Comparison of ENCODE assay signal across 8 cellular contexts in the genomic region with DNA sequence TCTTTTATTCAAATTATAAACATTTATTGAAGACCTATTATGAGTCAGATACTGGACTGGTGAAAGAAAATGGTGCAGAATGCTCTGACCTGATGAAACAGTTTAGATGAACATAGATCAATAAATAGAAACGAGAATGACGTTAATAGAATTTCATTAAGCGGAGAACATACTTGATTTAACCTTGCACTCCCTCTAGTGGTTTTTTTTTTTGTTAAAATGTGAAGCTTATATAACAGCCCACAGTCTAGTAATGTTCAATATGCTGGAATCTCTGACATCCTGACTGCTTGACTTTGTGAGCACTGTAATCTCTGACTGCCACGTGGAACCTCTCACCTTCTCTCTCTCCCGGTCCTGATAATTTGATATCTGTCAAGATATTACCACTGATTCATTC. TPM values are rescaled to one million over a fixed set of nuclear protein-coding genes. Genes with fewer than 3 reads are reported as not detected.
DNase-seq lines count a peak whose midpoint lies in the region; ATAC-seq and TF ChIP-seq lines count a peak whose summit lies in the region.

No MANE protein-coding gene starts in this region.

- no peak overlapping the region for H3K4ac ChIP-seq in mesendoderm (ENCODE audit: low read depth, low read length)

- peaks cover 31% of the 10 kb centered on the region for H3K36me3 Mint-ChIP-seq in CD4-positive, alpha-beta T cell (ENCODE audit: low read depth)

- H2BK5ac ChIP-seq in mesendoderm (ENCODE audit: low read length), result no peak overlapping the region

- no peaks in the 10 kb centered on the region for H3K9me3 Mint-ChIP-seq in CD4-positive, alpha-beta T cell
- no peaks in the 10 kb centered on the region for H3K9me3 Mint-ChIP-seq in stimulated activated naive CD8-positive, alpha-beta T cell treated with anti-CD3 and anti-CD28 coated beads, Interleukin-15, amount 100 ng/mL, for 72 hours

- no peak overlapping the region for H3K4me2 ChIP-seq in mesendoderm (ENCODE audit: low read length)

- no peak overlapping the region for H3K23ac ChIP-seq in mesendoderm (ENCODE audit: low read length)

- no peak overlapping the region for H2AK5ac ChIP-seq in mesendoderm (ENCODE audit: low read length)

- peak; percentile 26 for TF ChIP-seq CTCF in coronary artery (IDR thresholded peaks at IDR 0.05)
- no peak for TF ChIP-seq CTCF in CD4-positive, alpha-beta T cell (IDR thresholded peaks at IDR 0.05)

- H4K8ac ChIP-seq in mesendoderm (ENCODE audit: low read depth, low read length), result no peak overlapping the region

- H2BK15ac ChIP-seq in mesendoderm (replicated peaks; ENCODE audit: low read depth), result no peak overlapping the region

- H3K36me3 ChIP-seq in mesendoderm (ENCODE audit: control insufficient read depth, insufficient read depth, low read length), result no peaks in the 10 kb centered on the region

- intact Hi-C loops in CD4-positive, alpha-beta T cell (cut with DNase I, micrococcal nuclease), result no loop called here
- intact Hi-C loops in left colon (cut with DNase I, micrococcal nuclease), result no loop called here

- no peaks in the 10 kb centered on the region for H3K9me3 ChIP-seq in CD4-positive, alpha-beta T cell (ENCODE audit: control insufficient read depth, low read length)

- no peak overlapping the region for H3K27ac Mint-ChIP-seq in CD4-positive, alpha-beta T cell
- no peak overlapping the region for H3K27ac Mint-ChIP-seq in stimulated activated naive CD8-positive, alpha-beta T cell treated with anti-CD3 and anti-CD28 coated beads, Interleukin-15, amount 100 ng/mL, for 72 hours

- H3K9ac ChIP-seq in mesendoderm (ENCODE audit: low read length), result no peak overlapping the region

- no peaks in the 10 kb centered on the region for H3K27me3 Mint-ChIP-seq in CD4-positive, alpha-beta T cell
- H3K27me3 Mint-ChIP-seq in stimulated activated naive CD8-positive, alpha-beta T cell treated with anti-CD3 and anti-CD28 coated beads, Interleukin-15, amount 100 ng/mL, for 72 hours, result no peaks in the 10 kb centered on the region

- no peak overlapping the region for H3K4me3 ChIP-seq in coronary artery
- no peak overlapping the region for H3K4me3 ChIP-seq in mesendoderm (ENCODE audit: low read length)

- no peaks in the 10 kb centered on the region for H3K79me1 ChIP-seq in mesendoderm (ENCODE audit: low read length)

- H3K27ac ChIP-seq in coronary artery, result no peak overlapping the region
- no peak overlapping the region for H3K27ac ChIP-seq in mesendoderm (ENCODE audit: low read depth, low read length)
- H3K27ac ChIP-seq in CD4-positive, alpha-beta T cell (ENCODE audit: low read depth, low read length), result no peak overlapping the region

- peak; percentile 55 for DNase-seq in ELR (ENCODE audit: low read depth)
- peak; percentile 33 for DNase-seq in NCI-H2107 treated with DMSO at 0.1 percent for 48 hours (lab: John Stamatoyannopoulos, UW; ENCODE audit: unreplicated experiment)
- DNase-seq in coronary artery (ENCODE audit: low spot score), result no peak
- peak; percentile 5 for DNase-seq in mesendoderm
- no peak for DNase-seq in HuH-7.5 (ENCODE audit: low spot score)
- DNase-seq in CD4-positive, alpha-beta T cell, result no peak
- no peak for DNase-seq in left colon
- DNase-seq in stimulated activated naive CD8-positive, alpha-beta T cell treated with anti-CD3 and anti-CD28 coated beads, Interleukin-15, amount 100 ng/mL, for 72 hours, result no peak

- H3K18ac ChIP-seq in mesendoderm (ENCODE audit: low read length), result no peak overlapping the region

- no peak overlapping the region for H4K5ac ChIP-seq in mesendoderm (ENCODE audit: low read length)

- no peak for ATAC-seq in CD4-positive, alpha-beta T cell (ENCODE audit: poor library complexity)
- no peak for ATAC-seq in left colon
- ATAC-seq in stimulated activated naive CD8-positive, alpha-beta T cell treated with anti-CD3 and anti-CD28 coated beads, Interleukin-15, amount 100 ng/mL, for 72 hours, result no peak

- no peak overlapping the region for H3K4me3 Mint-ChIP-seq in CD4-positive, alpha-beta T cell
- H3K4me3 Mint-ChIP-seq in stimulated activated naive CD8-positive, alpha-beta T cell treated with anti-CD3 and anti-CD28 coated beads, Interleukin-15, amount 100 ng/mL, for 72 hours, result no peak overlapping the region

- no peaks in the 10 kb centered on the region for H3K4me1 ChIP-seq in mesendoderm (ENCODE audit: control insufficient read depth, low read depth, low read length)

- CTCF ChIA-PET in CD4-positive, alpha-beta T cell (lab: Charles Lee), result interaction anchor here (0.7 to 1.3 kb wide), 2 partner anchors 277 to 295 kb away, joined by 3 to 6 read pairs; no protein-coding TSS in a partner anchor

- no peak overlapping the region for H2BK120ac ChIP-seq in mesendoderm (ENCODE audit: low read depth, low read length)

- POLR2A ChIA-PET in CD4-positive, alpha-beta T cell (lab: Charles Lee), result interaction anchor here (0.5 kb wide), 1 partner anchor 292 kb away, joined by 4 read pairs; no protein-coding TSS in a partner anchor

- no peaks in the 10 kb centered on the region for H3K79me2 ChIP-seq in mesendoderm (ENCODE audit: control insufficient read depth, insufficient read depth, low read length)

- no peaks in the 10 kb centered on the region for H3K4me1 Mint-ChIP-seq in CD4-positive, alpha-beta T cell (ENCODE audit: low read depth)
- no peaks in the 10 kb centered on the region for H3K4me1 Mint-ChIP-seq in stimulated activated naive CD8-positive, alpha-beta T cell treated with anti-CD3 and anti-CD28 coated beads, Interleukin-15, amount 100 ng/mL, for 72 hours

- H3K56ac ChIP-seq in mesendoderm (ENCODE audit: low read length), result no peak overlapping the region

- H3K27me3 ChIP-seq in mesendoderm (ENCODE audit: insufficient read depth, low read length, poor library complexity), result no peaks in the 10 kb centered on the region
- no peaks in the 10 kb centered on the region for H3K27me3 ChIP-seq in CD4-positive, alpha-beta T cell (ENCODE audit: control insufficient read depth, insufficient read depth, low read length)

- no CpG with 5 or more reads among the region's 5 CpGs for WGBS in mesendoderm (ENCODE audit: extremely low coverage, insufficient coverage, low lambda C conversion rate)

RNA-seq across cellular contexts. Expression of a gene that starts 32.3 kb away (rescaled TPM):
- polyA plus RNA-seq in mesendoderm (2013, experiment 1 of 2), result 11.7 TPM
- 11.9 TPM for polyA plus RNA-seq in mesendoderm (2013, experiment 2 of 2)
- 1 to 10 TPM; 5.8 to 6.8 TPM for total RNA-seq in CD4-positive, alpha-beta T cell
- 10 to 100 TPM; 19.0 to 24.6 TPM for total RNA-seq in left colon

Comparison
In these comparisons a context has a peak if more than half of its experiments do, and no peak if none do; other contexts are left out.
1. DNase-seq: peak in ELR (single experiment), NCI-H2107 treated with DMSO at 0.1 percent for 48 hours (single experiment) and mesendoderm (single experiment); none in coronary artery (single experiment), HuH-7.5 (single experiment), CD4-positive, alpha-beta T cell (0 of 10), left colon (0 of 2) and stimulated activated naive CD8-positive, alpha-beta T cell treated with anti-CD3 and anti-CD28 coated beads, Interleukin-15, amount 100 ng/mL, for 72 hours (0 of 2).